In genomic region chr4:163139048-163139447, GRCh38 we compare ENCODE assay signal across 21 cellular contexts.
"Had no signal": no experiment of that assay in that cellular context is flagged by ENCODE, and none has a peak within 500 bp of the region (broad histone marks: within the 10 kb centered on the region; RNA-seq: fewer than 3 reads in every experiment).

No MANE protein-coding gene starts in this region.

- H3K9me3 ChIP-seq: esophagus muscularis mucosa, gastroesophageal sphincter, heart left ventricle, left lung, lower lobe of right lung had no signal

- DNase-seq: dermis blood vessel endothelial cell; dorsolateral prefrontal cortex; effector CD4-positive, alpha-beta T cell; effector memory CD4-positive, alpha-beta T cell; foreskin keratinocyte; heart left ventricle; hypothalamus; immature natural killer cell; islet precursor cell; kidney; kidney glomerular epithelial cell; left lung; left ventricle myocardium superior; lower lobe of right lung; mesenchymal stem cell; naive thymus-derived CD4-positive, alpha-beta T cell had no signal

- H3K4me1 ChIP-seq: esophagus muscularis mucosa, foreskin keratinocyte, gastroesophageal sphincter, heart left ventricle, left lung, lower lobe of right lung had no signal

- H3K27ac ChIP-seq: coronary artery, dorsolateral prefrontal cortex, esophagus muscularis mucosa, foreskin keratinocyte, gastroesophageal sphincter, heart left ventricle, hepatocyte, left lung, lower lobe of right lung had no signal

- H3K4me3 ChIP-seq: coronary artery, dorsolateral prefrontal cortex, esophagus muscularis mucosa, gastroesophageal sphincter, heart left ventricle, hepatocyte, left lung, lower lobe of right lung had no signal

- FAIRE-seq: endothelial cell of umbilical vein had no signal

- H3K27me3 ChIP-seq: dorsolateral prefrontal cortex, esophagus muscularis mucosa, foreskin keratinocyte, gastroesophageal sphincter, heart left ventricle, hepatocyte, left lung had no signal

- ATAC-seq: foreskin keratinocyte; gastroesophageal sphincter; heart left ventricle; left lung; left ventricle myocardium superior; lower lobe of right lung; naive thymus-derived CD4-positive, alpha-beta T cell had no signal
